Comparison of ENCODE assay signal across 1 cellular context in the genomic region with DNA sequence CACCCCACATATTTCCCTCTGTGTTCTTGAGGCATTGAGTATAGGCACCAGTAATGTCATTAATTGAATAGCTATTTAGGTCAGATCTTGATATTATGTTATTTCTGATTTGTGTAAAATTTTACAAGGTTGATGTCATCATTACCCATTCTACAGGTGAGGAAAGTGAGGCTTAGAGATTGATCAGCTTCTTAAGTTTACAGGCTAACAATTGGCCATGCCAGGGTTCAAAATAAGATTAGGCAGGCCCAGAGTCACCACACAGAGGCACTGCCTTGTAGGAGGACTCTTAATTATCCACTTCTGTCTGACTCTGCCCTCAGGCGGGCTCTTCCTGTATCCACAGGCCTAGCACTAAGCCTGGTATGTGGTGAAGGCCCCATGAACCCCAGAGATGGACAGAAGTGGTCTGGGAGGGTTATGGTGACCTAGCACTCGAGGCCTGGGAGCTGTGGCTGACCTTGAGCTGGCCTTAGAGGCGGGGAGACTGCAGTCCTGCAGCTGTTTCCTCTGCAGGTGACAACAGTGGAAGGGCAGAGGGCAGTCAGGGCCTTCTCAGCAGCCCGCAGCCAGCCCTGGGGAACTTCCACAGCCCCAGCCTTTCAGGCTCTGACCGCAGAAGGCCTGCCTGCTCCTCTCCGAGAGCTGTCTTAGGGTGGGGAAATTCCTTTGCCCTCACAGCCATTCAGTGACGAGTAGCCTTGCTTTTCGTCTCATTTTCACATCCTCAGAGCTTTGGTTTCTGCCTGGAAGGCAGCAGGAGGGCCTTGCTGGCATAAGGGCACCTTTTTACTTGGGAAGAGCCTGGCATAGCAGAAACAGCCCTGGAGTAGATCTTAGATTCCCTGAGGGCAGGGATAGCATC.
A peak's percentile ranks its signal among the peaks of the same experiment; 100 is the strongest.
TF ChIP-seq lines count a peak whose summit lies in the region.

No MANE protein-coding gene starts in this region.

TF ChIP-seq in K562, 482 proteins besides CTCF, POLR2A, EP300 and RAD21:
- TF ChIP-seq RBFOX2 (IDR thresholded peaks at IDR 0.05; ENCODE audit: low read depth, low read length) = peak; percentile 18; the same call in 1 of the 2 replicates
- TF ChIP-seq BRD9 (IDR thresholded peaks at IDR 0.05; ENCODE audit: low read depth, partially characterized antibody) = no peak
- no peak for TF ChIP-seq HMGN3 (IDR thresholded peaks at IDR 0.05; ENCODE audit: borderline replicate concordance, extremely low read depth, insufficient read length, low read depth, low read length)
TF ChIP-seq in K562: peak in this region for 1.
